1 cellular context compared by ENCODE assay signal in genomic region chr15:40412095-40412759, GRCh38.
TF ChIP-seq lines count a peak whose summit lies in the region.

No MANE protein-coding gene starts in this region.

TF ChIP-seq in HepG2, 621 proteins besides CTCF, POLR2A, EP300 and RAD21 (continued from another document and continues in another):
- TF ChIP-seq SRF (IDR thresholded peaks at IDR 0.05; ENCODE audit: low read depth, low read length): no peak
- TF ChIP-seq ZBTB43 (CRISPR knock-in tag; conservative IDR thresholded peaks at IDR 0.05): no peak
- TF ChIP-seq NBN (conservative IDR thresholded peaks at IDR 0.05): no peak
- no peak for TF ChIP-seq CC2D1A (CRISPR knock-in tag; IDR thresholded peaks at IDR 0.05)
- no peak for TF ChIP-seq ZNF879 (CRISPR knock-in tag; IDR thresholded peaks at IDR 0.05)
- TF ChIP-seq, protein P1, sequence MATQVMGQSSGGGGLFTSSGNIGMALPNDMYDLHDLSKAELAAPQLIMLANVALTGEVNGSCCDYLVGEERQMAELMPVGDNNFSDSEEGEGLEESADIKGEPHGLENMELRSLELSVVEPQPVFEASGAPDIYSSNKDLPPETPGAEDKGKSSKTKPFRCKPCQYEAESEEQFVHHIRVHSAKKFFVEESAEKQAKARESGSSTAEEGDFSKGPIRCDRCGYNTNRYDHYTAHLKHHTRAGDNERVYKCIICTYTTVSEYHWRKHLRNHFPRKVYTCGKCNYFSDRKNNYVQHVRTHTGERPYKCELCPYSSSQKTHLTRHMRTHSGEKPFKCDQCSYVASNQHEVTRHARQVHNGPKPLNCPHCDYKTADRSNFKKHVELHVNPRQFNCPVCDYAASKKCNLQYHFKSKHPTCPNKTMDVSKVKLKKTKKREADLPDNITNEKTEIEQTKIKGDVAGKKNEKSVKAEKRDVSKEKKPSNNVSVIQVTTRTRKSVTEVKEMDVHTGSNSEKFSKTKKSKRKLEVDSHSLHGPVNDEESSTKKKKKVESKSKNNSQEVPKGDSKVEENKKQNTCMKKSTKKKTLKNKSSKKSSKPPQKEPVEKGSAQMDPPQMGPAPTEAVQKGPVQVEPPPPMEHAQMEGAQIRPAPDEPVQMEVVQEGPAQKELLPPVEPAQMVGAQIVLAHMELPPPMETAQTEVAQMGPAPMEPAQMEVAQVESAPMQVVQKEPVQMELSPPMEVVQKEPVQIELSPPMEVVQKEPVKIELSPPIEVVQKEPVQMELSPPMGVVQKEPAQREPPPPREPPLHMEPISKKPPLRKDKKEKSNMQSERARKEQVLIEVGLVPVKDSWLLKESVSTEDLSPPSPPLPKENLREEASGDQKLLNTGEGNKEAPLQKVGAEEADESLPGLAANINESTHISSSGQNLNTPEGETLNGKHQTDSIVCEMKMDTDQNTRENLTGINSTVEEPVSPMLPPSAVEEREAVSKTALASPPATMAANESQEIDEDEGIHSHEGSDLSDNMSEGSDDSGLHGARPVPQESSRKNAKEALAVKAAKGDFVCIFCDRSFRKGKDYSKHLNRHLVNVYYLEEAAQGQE (IDR thresholded peaks at IDR 0.05; ENCODE audit: borderline replicate concordance in 1 of 2, low read depth in 1 of 2, low read length in 2 of 2): no peak
- no peak for TF ChIP-seq SKI (IDR thresholded peaks at IDR 0.05; ENCODE audit: partially characterized antibody)
- no peak for TF ChIP-seq PCBP2 (optimal IDR thresholded peaks at IDR 0.05; ENCODE audit: low read depth, low read length, poor library complexity, severe bottlenecking)
- TF ChIP-seq NR2F2 (IDR thresholded peaks at IDR 0.05; ENCODE audit: borderline replicate concordance, low read depth): no peak
- no peak for TF ChIP-seq SP2 (CRISPR knock-in tag; IDR thresholded peaks at IDR 0.05)
- TF ChIP-seq ZNF543 (CRISPR knock-in tag; IDR thresholded peaks at IDR 0.05): no peak
- TF ChIP-seq, protein P2, sequence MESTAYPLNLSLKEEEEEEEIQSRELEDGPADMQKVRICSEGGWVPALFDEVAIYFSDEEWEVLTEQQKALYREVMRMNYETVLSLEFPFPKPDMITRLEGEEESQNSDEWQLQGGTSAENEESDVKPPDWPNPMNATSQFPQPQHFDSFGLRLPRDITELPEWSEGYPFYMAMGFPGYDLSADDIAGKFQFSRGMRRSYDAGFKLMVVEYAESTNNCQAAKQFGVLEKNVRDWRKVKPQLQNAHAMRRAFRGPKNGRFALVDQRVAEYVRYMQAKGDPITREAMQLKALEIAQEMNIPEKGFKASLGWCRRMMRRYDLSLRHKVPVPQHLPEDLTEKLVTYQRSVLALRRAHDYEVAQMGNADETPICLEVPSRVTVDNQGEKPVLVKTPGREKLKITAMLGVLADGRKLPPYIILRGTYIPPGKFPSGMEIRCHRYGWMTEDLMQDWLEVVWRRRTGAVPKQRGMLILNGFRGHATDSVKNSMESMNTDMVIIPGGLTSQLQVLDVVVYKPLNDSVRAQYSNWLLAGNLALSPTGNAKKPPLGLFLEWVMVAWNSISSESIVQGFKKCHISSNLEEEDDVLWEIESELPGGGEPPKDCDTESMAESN (CRISPR knock-in tag; conservative IDR thresholded peaks at IDR 0.05): peak; percentile 69; the same call in 1 of the 2 replicates
- no peak for TF ChIP-seq KDM1A (CRISPR knock-in tag; IDR thresholded peaks at IDR 0.05)
- no peak for TF ChIP-seq MZF1 (CRISPR knock-in tag; IDR thresholded peaks at IDR 0.05; ENCODE audit: borderline replicate concordance)
- TF ChIP-seq TIGD3 (CRISPR knock-in tag; IDR thresholded peaks at IDR 0.05; ENCODE audit: borderline replicate concordance): no peak
- no peak for TF ChIP-seq NR1H2 (CRISPR knock-in tag; IDR thresholded peaks at IDR 0.05; ENCODE audit: borderline replicate concordance, low read depth)
- no peak for TF ChIP-seq ZNF660 (CRISPR knock-in tag; IDR thresholded peaks at IDR 0.05; ENCODE audit: borderline replicate concordance, low read depth)
- 0 out of 2 replicates have a peak, but pooled peaks have one; percentile 14 for TF ChIP-seq RXRA (CRISPR knock-in tag; IDR thresholded peaks at IDR 0.05)
- TF ChIP-seq MBNL3 (CRISPR knock-in tag; conservative IDR thresholded peaks at IDR 0.05): no peak
- TF ChIP-seq SIX1 (CRISPR knock-in tag; IDR thresholded peaks at IDR 0.05; ENCODE audit: borderline replicate concordance): no peak
- TF ChIP-seq, protein P3, sequence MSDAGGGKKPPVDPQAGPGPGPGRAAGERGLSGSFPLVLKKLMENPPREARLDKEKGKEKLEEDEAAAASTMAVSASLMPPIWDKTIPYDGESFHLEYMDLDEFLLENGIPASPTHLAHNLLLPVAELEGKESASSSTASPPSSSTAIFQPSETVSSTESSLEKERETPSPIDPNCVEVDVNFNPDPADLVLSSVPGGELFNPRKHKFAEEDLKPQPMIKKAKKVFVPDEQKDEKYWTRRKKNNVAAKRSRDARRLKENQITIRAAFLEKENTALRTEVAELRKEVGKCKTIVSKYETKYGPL (CRISPR knock-in tag; IDR thresholded peaks at IDR 0.05): no peak
- TF ChIP-seq ZNF572 (CRISPR knock-in tag; IDR thresholded peaks at IDR 0.05): no peak
- TF ChIP-seq, protein P4, sequence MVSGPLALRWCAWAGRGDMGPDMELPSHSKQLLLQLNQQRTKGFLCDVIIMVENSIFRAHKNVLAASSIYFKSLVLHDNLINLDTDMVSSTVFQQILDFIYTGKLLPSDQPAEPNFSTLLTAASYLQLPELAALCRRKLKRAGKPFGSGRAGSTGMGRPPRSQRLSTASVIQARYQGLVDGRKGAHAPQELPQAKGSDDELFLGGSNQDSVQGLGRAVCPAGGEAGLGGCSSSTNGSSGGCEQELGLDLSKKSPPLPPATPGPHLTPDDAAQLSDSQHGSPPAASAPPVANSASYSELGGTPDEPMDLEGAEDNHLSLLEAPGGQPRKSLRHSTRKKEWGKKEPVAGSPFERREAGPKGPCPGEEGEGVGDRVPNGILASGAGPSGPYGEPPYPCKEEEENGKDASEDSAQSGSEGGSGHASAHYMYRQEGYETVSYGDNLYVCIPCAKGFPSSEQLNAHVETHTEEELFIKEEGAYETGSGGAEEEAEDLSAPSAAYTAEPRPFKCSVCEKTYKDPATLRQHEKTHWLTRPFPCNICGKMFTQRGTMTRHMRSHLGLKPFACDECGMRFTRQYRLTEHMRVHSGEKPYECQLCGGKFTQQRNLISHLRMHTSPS (CRISPR knock-in tag; IDR thresholded peaks at IDR 0.05; ENCODE audit: low read depth): peak; percentile 72
- no peak for TF ChIP-seq ZBTB21 (CRISPR knock-in tag; IDR thresholded peaks at IDR 0.05)
- TF ChIP-seq ZMYM4 (CRISPR knock-in tag; IDR thresholded peaks at IDR 0.05): no peak
- 0 out of 2 replicates have a peak, but pooled peaks have one; percentile 62 for TF ChIP-seq KLF6 (CRISPR knock-in tag; IDR thresholded peaks at IDR 0.05)
- peak; percentile 21; the same call in 1 of the 2 replicates for TF ChIP-seq FOXK1 (CRISPR knock-in tag; IDR thresholded peaks at IDR 0.05; ENCODE audit: borderline replicate concordance, low read depth)
- TF ChIP-seq SMC3 (IDR thresholded peaks at IDR 0.05; ENCODE audit: low read length): no peak
- no peak for TF ChIP-seq NPAS2 (CRISPR knock-in tag; IDR thresholded peaks at IDR 0.05; ENCODE audit: borderline replicate concordance)
- TF ChIP-seq SMAD1 (CRISPR knock-in tag; IDR thresholded peaks at IDR 0.05; ENCODE audit: borderline replicate concordance, low read depth): no peak
- no peak for TF ChIP-seq ZNF569 (CRISPR knock-in tag; IDR thresholded peaks at IDR 0.05; ENCODE audit: borderline replicate concordance)
- TF ChIP-seq, protein P5, sequence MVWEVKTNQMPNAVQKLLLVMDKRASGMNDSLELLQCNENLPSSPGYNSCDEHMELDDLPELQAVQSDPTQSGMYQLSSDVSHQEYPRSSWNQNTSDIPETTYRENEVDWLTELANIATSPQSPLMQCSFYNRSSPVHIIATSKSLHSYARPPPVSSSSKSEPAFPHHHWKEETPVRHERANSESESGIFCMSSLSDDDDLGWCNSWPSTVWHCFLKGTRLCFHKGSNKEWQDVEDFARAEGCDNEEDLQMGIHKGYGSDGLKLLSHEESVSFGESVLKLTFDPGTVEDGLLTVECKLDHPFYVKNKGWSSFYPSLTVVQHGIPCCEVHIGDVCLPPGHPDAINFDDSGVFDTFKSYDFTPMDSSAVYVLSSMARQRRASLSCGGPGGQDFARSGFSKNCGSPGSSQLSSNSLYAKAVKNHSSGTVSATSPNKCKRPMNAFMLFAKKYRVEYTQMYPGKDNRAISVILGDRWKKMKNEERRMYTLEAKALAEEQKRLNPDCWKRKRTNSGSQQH (CRISPR knock-in tag; IDR thresholded peaks at IDR 0.05; ENCODE audit: low read depth): 0 out of 2 replicates have a peak, but pooled peaks have one; percentile 57
- TF ChIP-seq ZNF510 (CRISPR knock-in tag; IDR thresholded peaks at IDR 0.05; ENCODE audit: low read depth): no peak
- TF ChIP-seq SNAI1 (CRISPR knock-in tag; IDR thresholded peaks at IDR 0.05; ENCODE audit: borderline replicate concordance): no peak
- TF ChIP-seq, protein P6, sequence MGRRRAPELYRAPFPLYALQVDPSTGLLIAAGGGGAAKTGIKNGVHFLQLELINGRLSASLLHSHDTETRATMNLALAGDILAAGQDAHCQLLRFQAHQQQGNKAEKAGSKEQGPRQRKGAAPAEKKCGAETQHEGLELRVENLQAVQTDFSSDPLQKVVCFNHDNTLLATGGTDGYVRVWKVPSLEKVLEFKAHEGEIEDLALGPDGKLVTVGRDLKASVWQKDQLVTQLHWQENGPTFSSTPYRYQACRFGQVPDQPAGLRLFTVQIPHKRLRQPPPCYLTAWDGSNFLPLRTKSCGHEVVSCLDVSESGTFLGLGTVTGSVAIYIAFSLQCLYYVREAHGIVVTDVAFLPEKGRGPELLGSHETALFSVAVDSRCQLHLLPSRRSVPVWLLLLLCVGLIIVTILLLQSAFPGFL (CRISPR knock-in tag; IDR thresholded peaks at IDR 0.05): no peak
- no peak for TF ChIP-seq TCF12 (IDR thresholded peaks at IDR 0.05)
- TF ChIP-seq TCF12 (CRISPR knock-in tag; IDR thresholded peaks at IDR 0.05): no peak
- TF ChIP-seq, protein P7, sequence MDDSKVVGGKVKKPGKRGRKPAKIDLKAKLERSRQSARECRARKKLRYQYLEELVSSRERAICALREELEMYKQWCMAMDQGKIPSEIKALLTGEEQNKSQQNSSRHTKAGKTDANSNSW (CRISPR knock-in tag; IDR thresholded peaks at IDR 0.05; ENCODE audit: borderline replicate concordance): no peak
- no peak for TF ChIP-seq AGO2 (optimal IDR thresholded peaks at IDR 0.05; ENCODE audit: low read depth, low read length)
- TF ChIP-seq ZMYM2 (CRISPR knock-in tag; IDR thresholded peaks at IDR 0.05): 0 out of 2 replicates have a peak, but pooled peaks have one; percentile 47
- no peak for TF ChIP-seq MYNN (CRISPR knock-in tag; IDR thresholded peaks at IDR 0.05; ENCODE audit: low read depth)
- peak; percentile 29; the same call in 1 of the 2 replicates for TF ChIP-seq ZNF687 (CRISPR knock-in tag; IDR thresholded peaks at IDR 0.05)
- TF ChIP-seq FOSL1 (CRISPR knock-in tag; IDR thresholded peaks at IDR 0.05; ENCODE audit: borderline replicate concordance): no peak
- TF ChIP-seq CHD2 (IDR thresholded peaks at IDR 0.05; ENCODE audit: low read depth, low read length): no peak
- TF ChIP-seq SMARCC2 (IDR thresholded peaks at IDR 0.05): no peak
- TF ChIP-seq NR3C1 (CRISPR knock-in tag; IDR thresholded peaks at IDR 0.05): no peak
- no peak for TF ChIP-seq ZMYM3 (CRISPR knock-in tag; IDR thresholded peaks at IDR 0.05)
- no peak for TF ChIP-seq JUNB (CRISPR knock-in tag; IDR thresholded peaks at IDR 0.05; ENCODE audit: borderline replicate concordance)
